ENCODE assay signal across 23 cellular contexts in the genomic region with DNA sequence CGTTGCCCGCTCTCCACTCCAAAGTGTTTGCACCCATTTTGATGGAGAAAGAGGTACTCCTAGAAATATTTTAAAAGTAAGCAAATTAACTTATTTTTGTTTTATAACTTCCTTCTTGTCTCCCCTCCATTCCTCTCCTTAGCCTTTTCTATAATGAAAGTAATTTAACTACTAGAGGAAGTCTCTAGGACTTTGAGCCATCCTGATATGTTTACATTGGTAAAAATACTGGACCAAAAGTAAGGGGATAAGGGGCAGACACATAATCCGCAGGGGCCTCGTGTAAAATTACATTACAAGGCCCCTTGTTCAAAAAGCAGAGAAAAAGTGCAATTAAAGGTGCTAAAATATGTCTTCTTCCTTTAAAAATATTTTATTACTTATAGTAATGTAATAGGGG. TPM values are rescaled to one million over a fixed set of nuclear protein-coding genes. Genes with fewer than 3 reads are reported as not detected.
"Had no signal": no experiment of that assay in that cellular context is flagged by ENCODE, and none has a peak within 500 bp of the region (broad histone marks: within the 10 kb centered on the region; RNA-seq: fewer than 3 reads in every experiment).

No MANE protein-coding gene starts in this region.

- H3K4me3 Mint-ChIP-seq: naive thymus-derived CD4-positive, alpha-beta T cell had no signal

- ATAC-seq: foreskin keratinocyte; heart right ventricle; left colon; left lung; left ventricle myocardium superior; lower lobe of right lung; naive thymus-derived CD4-positive, alpha-beta T cell had no signal

- H3K27ac ChIP-seq: coronary artery, dorsolateral prefrontal cortex, esophagus muscularis mucosa, foreskin keratinocyte, heart right ventricle, left lung, lower lobe of right lung had no signal

- DNase-seq: dermis blood vessel endothelial cell; dorsolateral prefrontal cortex; effector CD4-positive, alpha-beta T cell; effector memory CD4-positive, alpha-beta T cell; foreskin keratinocyte; glutamatergic neuron; head of caudate nucleus; heart right ventricle; hippocampal formation; islet precursor cell; kidney; kidney glomerular epithelial cell; left colon; left lung; left ventricle myocardium superior; lower lobe of right lung; mesendoderm; midbrain; naive thymus-derived CD4-positive, alpha-beta T cell had no signal

- H3K27me3 ChIP-seq: dorsolateral prefrontal cortex, esophagus muscularis mucosa, foreskin keratinocyte, heart right ventricle, left lung had no signal

- H3K36me3 ChIP-seq: left lung, lower lobe of right lung had no signal

- FAIRE-seq: frontal cortex, kidney had no signal

- H3K4me3 ChIP-seq: coronary artery, dorsolateral prefrontal cortex, esophagus muscularis mucosa, heart right ventricle, left lung, lower lobe of right lung had no signal

- H3K9me3 ChIP-seq: esophagus muscularis mucosa, heart right ventricle, left lung, lower lobe of right lung had no signal

- H3K4me1 ChIP-seq: esophagus muscularis mucosa, foreskin keratinocyte, heart right ventricle, left lung, lower lobe of right lung had no signal

- H3K27ac Mint-ChIP-seq: naive thymus-derived CD4-positive, alpha-beta T cell had no signal

RNA-seq across cellular contexts. Expression of a gene that starts 55.4 kb away (rescaled TPM):
- total RNA-seq: endothelial cell of umbilical vein had no signal
